In genomic region chr21:32534113-32534512, GRCh38 we compare ENCODE assay signal across 23 cellular contexts. TPM values are rescaled to one million over a fixed set of nuclear protein-coding genes. Genes with fewer than 3 reads are reported as not detected.
DNase-seq lines count a peak whose midpoint lies in the region; ATAC-seq, FAIRE-seq and TF ChIP-seq lines count a peak whose summit lies in the region.
"Had no signal": no experiment of that assay in that cellular context is flagged by ENCODE, and none has a peak within 500 bp of the region (broad histone marks: within the 10 kb centered on the region; RNA-seq: fewer than 3 reads in every experiment).

No MANE protein-coding gene starts in this region.

- H3K4me2 ChIP-seq in MM.1S (ENCODE audit: low read depth, low read length) (no peak overlapping the region), K562 (ENCODE audit: insufficient read depth, low read length) (no peak overlapping the region)
- H3K4me2 ChIP-seq: BLaER1 had no signal

- H3K27ac Mint-ChIP-seq in osteocyte (ENCODE audit: unreplicated experiment): no peak overlapping the region
- H3K27ac Mint-ChIP-seq: CD14-positive monocyte; CD4-positive, CD25-positive, alpha-beta regulatory T cell had no signal

- no peaks in the 10 kb centered on the region for H3K79me2 ChIP-seq in MM.1S (ENCODE audit: low read length)
- H3K79me2 ChIP-seq in K562 (ENCODE audit: control insufficient read depth, insufficient read depth, low read length): no peaks in the 10 kb centered on the region

- no peaks in the 10 kb centered on the region for H3K36me3 Mint-ChIP-seq in osteocyte (ENCODE audit: unreplicated experiment)
- H3K36me3 Mint-ChIP-seq: CD14-positive monocyte had no signal

- H3F3A ChIP-seq in MM.1S (ENCODE audit: insufficient read depth, low read length): no peaks in the 10 kb centered on the region

- H3K4me3 Mint-ChIP-seq in osteocyte (ENCODE audit: unreplicated experiment): no peak overlapping the region
- H3K4me3 Mint-ChIP-seq: CD14-positive monocyte; CD4-positive, alpha-beta memory T cell; CD4-positive, CD25-positive, alpha-beta regulatory T cell; CD8-positive, alpha-beta memory T cell had no signal

- peaks cover 19% of the 10 kb centered on the region for H3K27me3 Mint-ChIP-seq in osteocyte (ENCODE audit: unreplicated experiment)
- H3K27me3 Mint-ChIP-seq: CD4-positive, alpha-beta memory T cell; CD8-positive, alpha-beta memory T cell had no signal

- TF ChIP-seq RAD21 in K562 (CRISPR knock-in tag; conservative IDR thresholded peaks at IDR 0.05 in 1 of 2, IDR thresholded peaks at IDR 0.05 in 1 of 2): no peak

- H3K4me3 ChIP-seq in MM.1S (ENCODE audit: low read length): no peak overlapping the region
- H3K4me3 ChIP-seq in K562: no peak overlapping the region
- H3K4me3 ChIP-seq: BLaER1 had no signal

- TF ChIP-seq CTCF in MM.1S (IDR thresholded peaks at IDR 0.05; ENCODE audit: low read length): no peak
- no peak for TF ChIP-seq CTCF in K562 (IDR thresholded peaks at IDR 0.05 in 2 of 3, conservative IDR thresholded peaks at IDR 0.05 in 1 of 3; ENCODE audit: insufficient read depth in 2 of 3, low read depth in 1 of 3, low read length in 3 of 3)
- TF ChIP-seq CTCF in osteocyte (IDR thresholded peaks at IDR 0.05): no peak

- H4K20me1 ChIP-seq in MM.1S (ENCODE audit: insufficient read depth, low read length) (no peaks in the 10 kb centered on the region), K562 (replicated peaks; ENCODE audit: control insufficient read depth, insufficient read depth, low read length) (no peaks in the 10 kb centered on the region)
- H4K20me1 ChIP-seq: BLaER1 had no signal

- CTCF ChIA-PET in K562 (lab: Yijun Ruan, JAX; ENCODE audit: low intra/inter-chr PET ratio): no interaction called here

- H3K27me3 ChIP-seq in MM.1S (replicated peaks; ENCODE audit: insufficient read depth, low read length): no peaks in the 10 kb centered on the region
- peaks cover 0 to 16% of the 10 kb centered on the region in 2 experiments; a peak in 3 of 5 replicates for H3K27me3 ChIP-seq in K562 (ENCODE audit: control insufficient read depth in 2 of 2, insufficient read depth in 2 of 2, low read length in 2 of 2)
- H3K27me3 ChIP-seq: BE2C, BLaER1 had no signal

- no peaks in the 10 kb centered on the region for H3K9me2 ChIP-seq in MM.1S (replicated peaks; ENCODE audit: insufficient read depth, low read length)

- H3K4me1 ChIP-seq in MM.1S (ENCODE audit: low read length) (no peaks in the 10 kb centered on the region), K562 (replicated peaks in 1 of 2; ENCODE audit: control insufficient read depth in 2 of 2, insufficient read depth in 2 of 2, low read length in 2 of 2) (no peaks in the 10 kb centered on the region; a peak in 2 of 5 replicates)
- H3K4me1 ChIP-seq: BE2C, BLaER1 had no signal

- in situ Hi-C loops in K562 (cut with MboI): no loop called here

- H3K36me3 ChIP-seq in MM.1S (replicated peaks; ENCODE audit: insufficient read depth, low read length) (no peaks in the 10 kb centered on the region), K562 (ENCODE audit: control insufficient read depth, insufficient read depth, low read length) (no peaks in the 10 kb centered on the region)
- H3K36me3 ChIP-seq: BE2C, BLaER1 had no signal

- H2AFZ ChIP-seq in MM.1S (ENCODE audit: low read length) (no peak overlapping the region), K562 (ENCODE audit: low read depth, low read length) (no peak overlapping the region)

- no peak for FAIRE-seq in K562 (lab: Jason Lieb, UNC)
- FAIRE-seq: A204.1, G401.6, GM12891, GM19239 had no signal

- POLR2A ChIA-PET in K562 (lab: Yijun Ruan, JAX): no interaction called here

- TF ChIP-seq POLR2A in K562 (conservative IDR thresholded peaks at IDR 0.05): no peak

- H3K27ac ChIP-seq in MM.1S (ENCODE audit: low read length) (no peak overlapping the region), K562 (ENCODE audit: extremely low read depth, low read depth, low read length) (no peak overlapping the region)
- H3K27ac ChIP-seq: BLaER1 had no signal

- H3K9me1 ChIP-seq in K562 (ENCODE audit: control insufficient read depth, insufficient read depth, low read length): no peaks in the 10 kb centered on the region

- intact Hi-C loops in K562 (cut with micrococcal nuclease): no loop called here

- H3K9ac ChIP-seq in MM.1S (ENCODE audit: low read length): no peak overlapping the region
- no peak overlapping the region for H3K9ac ChIP-seq in K562 (ENCODE audit: insufficient read depth in 1 of 2, low read depth in 2 of 2, low read length in 2 of 2)
- H3K9ac ChIP-seq: BLaER1 had no signal

- no peaks in the 10 kb centered on the region for H3K4me1 Mint-ChIP-seq in osteocyte (ENCODE audit: unreplicated experiment)

- 22% methylated on average over 8 of the region's 8 CpGs for WGBS in K562 (ENCODE audit: insufficient coverage, low coverage, missing lambda C conversion rate)

- H3K9me3 Mint-ChIP-seq in osteocyte (ENCODE audit: unreplicated experiment): no peaks in the 10 kb centered on the region
- H3K9me3 Mint-ChIP-seq: CD4-positive, alpha-beta memory T cell; CD8-positive, alpha-beta memory T cell had no signal

- H3K9me3 ChIP-seq in MM.1S (replicated peaks; ENCODE audit: insufficient read depth, low read length): no peaks in the 10 kb centered on the region
- no peaks in the 10 kb centered on the region; the same call in 1 of the 2 replicates for H3K9me3 ChIP-seq in K562 (replicated peaks; ENCODE audit: control insufficient read depth, insufficient read depth, low read depth, low read length)
- H3K9me3 ChIP-seq: BE2C had no signal

- ATAC-seq in K562 (no peak), GM19395 (IDR thresholded peaks at IDR 0.05; ENCODE audit: unreplicated experiment) (no peak)

- DNase-seq in MM.1S (peak; percentile 5), K562 (ENCODE audit: extremely low read depth in 1 of 4, low spot score in 3 of 4) (no peak), osteocyte (ENCODE audit: extremely low spot score, unreplicated experiment) (peak; percentile 60), SKM-1 (lab: John Stamatoyannopoulos, UW; ENCODE audit: unreplicated experiment) (no peak)
- DNase-seq: 8988T; ACHN; BE2C; C1 segment of cervical spinal cord; CD4-positive, alpha-beta memory T cell; CD4-positive, CD25-positive, alpha-beta regulatory T cell; CD8-positive, alpha-beta memory T cell; COR-L47; DMS 273 treated with DMSO at 0.1 percent for 48 hours; DMS153; DMS79 treated with DMSO at 0.1 percent for 48 hours; GF-D8 had no signal

- no peak for TF ChIP-seq EP300 in K562 (IDR thresholded peaks at IDR 0.05; ENCODE audit: low read length)

- no TSS peak for BruUV-seq in K562 (replicated peaks; lab: Mats Ljungman, UMichigan)

TF ChIP-seq in K562, 482 proteins besides CTCF, POLR2A, EP300 and RAD21:
- TF ChIP-seq SPI1 (IDR thresholded peaks at IDR 0.05; ENCODE audit: borderline replicate concordance, low read depth, low read length) (no peak), NFIC (IDR thresholded peaks at IDR 0.05) (0 out of 2 replicates have a peak, but pooled peaks have one; percentile 9)

RNA-seq across cellular contexts. Expression of gene TCP10L, which starts 51.2 kb away (rescaled TPM):
- 0.30 and 0.55 TPM in 2 replicates for total RNA-seq in K562 (2011; cell fraction: chromatin; rRNA removed; ENCODE audit: low replicate concordance)
- total RNA-seq in K562 (2011; cell fraction: nucleolus; rRNA removed): not detected in 2 replicates
- 0.37 TPM in 1 of 2 replicates, not detected in the other for total RNA-seq in K562 (2011; cell fraction: nucleoplasm; rRNA removed)
- total RNA-seq in K562 (2014; rRNA removed): 1.2 TPM in 1 of 2 replicates, not detected in the other
- 0.77 and 0.91 TPM in 2 replicates for total RNA-seq in K562 (2014; rRNA removed; fragmentation: Illumina TruSeq; extraction: Trizol)
- total RNA-seq in K562 (2015; rRNA removed; fragmentation: Illumina TruSeq; extraction: Trizol): 0.53 and 0.87 TPM in 2 replicates
- total RNA-seq in K562 (2021): 0.49 and 0.58 TPM in 2 replicates
- polyA plus RNA-seq in K562 (2011; rRNA removed): 0.19 and 0.38 TPM in 2 replicates
- 0.18 and 0.22 TPM in 2 replicates for polyA plus RNA-seq in K562 (2011; cell fraction: cytosol; rRNA removed)
- polyA plus RNA-seq in K562 (2011; cell fraction: nucleus; rRNA removed): 0.25 TPM in 1 of 2 replicates, not detected in the other
- polyA plus RNA-seq in K562 (2012): 0.89 and 3.0 TPM in 2 replicates
- 0.21 and 0.34 TPM in 2 replicates for polyA plus RNA-seq in K562 (2014; fragmentation: Illumina TruSeq; extraction: Trizol)
- under 1 TPM; 0.56 to 0.68 TPM for polyA plus RNA-seq in K562 (2014; fragmentation: Nextera tagmentation; extraction: Ambion mirVana)
- 0.76 TPM in 1 of 2 replicates, not detected in the other for polyA plus RNA-seq in K562 (2014; rRNA removed)
- 0.39 TPM in 2 replicates for polyA minus RNA-seq in K562 (2011; rRNA and poly(A)+ RNA removed)
- polyA minus RNA-seq in K562 (2011; cell fraction: cytosol; rRNA and poly(A)+ RNA removed): not detected in 2 replicates
- polyA minus RNA-seq in K562 (2011; cell fraction: nucleus; rRNA and poly(A)+ RNA removed): 0.22 TPM in 1 of 2 replicates, not detected in the other
- 0.21 and 1.3 TPM in 2 replicates for total RNA-seq in osteocyte
- total RNA-seq: CD8-positive, alpha-beta memory T cell had no signal

Comparison
In these comparisons a context has a peak if more than half of its experiments do, and no peak if none do; other contexts are left out.
1. DNase-seq: peak in MM.1S (single experiment) and osteocyte (single experiment); none in K562 (0 of 4) and SKM-1 (single experiment).